ENCODE assay signal across 35 cellular contexts in the genomic region with DNA sequence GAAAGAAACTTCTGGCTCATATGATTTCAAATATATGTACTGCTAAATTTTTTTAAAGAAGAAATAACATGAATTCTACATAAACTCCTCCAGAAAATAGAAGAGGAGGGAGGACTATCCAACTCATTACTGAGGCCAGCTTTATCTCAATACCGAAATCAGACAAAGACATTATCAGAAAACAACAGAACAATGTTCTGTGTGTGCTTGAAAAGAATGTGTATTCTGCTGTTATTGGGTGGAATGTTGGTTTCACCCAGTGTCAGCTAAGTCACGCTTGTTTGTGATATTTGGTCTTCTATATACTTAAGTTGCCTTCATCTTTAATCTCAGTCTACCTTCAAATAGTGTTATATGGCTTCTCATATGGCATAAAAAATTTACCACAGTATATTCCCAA. TPM values are rescaled to one million over a fixed set of nuclear protein-coding genes. Genes with fewer than 3 reads are reported as not detected.
"Had no signal": no experiment of that assay in that cellular context is flagged by ENCODE, and none has a peak within 500 bp of the region (broad histone marks: within the 10 kb centered on the region; RNA-seq: fewer than 3 reads in every experiment).

No MANE protein-coding gene starts in this region.

- DNase-seq: kidney; left colon; left lung; lower lobe of right lung; mammary epithelial cell; mesendoderm; mucosa of descending colon; naive thymus-derived CD8-positive, alpha-beta T cell; nephron progenitor cell; occipital lobe; right lobe of liver; stimulated activated CD4-positive, alpha-beta T cell treated with anti-CD3 and anti-CD28 coated beads, Interleukin-1b, Interleukin-23, amount 100 ng/mL, for 48 hours; stimulated activated CD4-positive, alpha-beta T cell treated with anti-CD3 and anti-CD28 coated beads, Interleukin-2, amount 100 ng/mL, for 48 hours; stimulated activated CD4-positive, alpha-beta T cell treated with anti-CD3 and anti-CD28 coated beads, Interleukin-4, amount 100 ng/mL, for 4 hours; stimulated activated CD8-positive, alpha-beta memory T cell treated with anti-CD3 and anti-CD28 coated beads, Interleukin-4, amount 100 ng/mL, for 48 hours; stimulated activated naive CD4-positive, alpha-beta T cell treated with Interleukin-2 at 50 U/mL for 16 hours; stimulated activated naive CD8-positive, alpha-beta T cell treated with anti-CD3 and anti-CD28 coated beads, Interleukin-15, amount 100 ng/mL, for 72 hours; substantia nigra; testis; thyroid gland; transverse colon; upper lobe of left lung had no signal

- H2AFZ ChIP-seq: parathyroid adenoma had no signal

- H3K27ac ChIP-seq: left lung, lower lobe of right lung, neutrophil, parathyroid adenoma, right atrium auricular region, right lobe of liver, testis, thyroid gland, transverse colon, upper lobe of left lung, vagina had no signal

- ATAC-seq: left colon; left lung; lower lobe of right lung; mucosa of descending colon; naive thymus-derived CD8-positive, alpha-beta T cell; right lobe of liver; stimulated activated memory B cell treated with anti-CD40 and anti-IgM and Interleukin-4, amounts not matched to agents 10 μg/mL and 1 μg/mL and 100 μg/mL, for 72 hours; stimulated activated naive CD8-positive, alpha-beta T cell treated with anti-CD3 and anti-CD28 coated beads, Interleukin-15, amount 100 ng/mL, for 72 hours had no signal

- H3K4me3 ChIP-seq: left lung, lower lobe of right lung, mucosa of descending colon, neural progenitor cell, right atrium auricular region, right lobe of liver, smooth muscle cell, testis, thyroid gland, transverse colon, upper lobe of left lung, vagina had no signal

- H3K9ac ChIP-seq: neural progenitor cell, parathyroid adenoma had no signal

- H3K9me3 ChIP-seq: left lung, lower lobe of right lung, mucosa of descending colon, neutrophil, right atrium auricular region, right lobe of liver, testis, thyroid gland, transverse colon, upper lobe of left lung, vagina had no signal

- H3K36me3 ChIP-seq: left lung, lower lobe of right lung, neural progenitor cell, neutrophil, right atrium auricular region, right lobe of liver, thyroid gland, transverse colon, upper lobe of left lung, vagina had no signal

- H3K79me2 ChIP-seq: parathyroid adenoma had no signal

- H3K27me3 ChIP-seq: neural progenitor cell, right atrium auricular region, right lobe of liver, testis, thyroid gland, transverse colon, upper lobe of left lung, vagina had no signal

- H3K4me2 ChIP-seq: smooth muscle cell had no signal

- FAIRE-seq: kidney had no signal

- H3K4me1 ChIP-seq: left lung, lower lobe of right lung, right atrium auricular region, testis, thyroid gland, transverse colon, upper lobe of left lung, vagina had no signal

RNA-seq across cellular contexts. Expression of a gene that starts 18.6 kb away (rescaled TPM):
- total RNA-seq: mammary epithelial cell; naive thymus-derived CD8-positive, alpha-beta T cell; pulmonary artery endothelial cell had no signal
- polyA plus RNA-seq: mammary epithelial cell; naive thymus-derived CD8-positive, alpha-beta T cell had no signal

RNA-seq across cellular contexts. Expression of a gene that starts 48.8 kb away (rescaled TPM):
- total RNA-seq: mammary epithelial cell; naive thymus-derived CD8-positive, alpha-beta T cell; occipital lobe; osteocyte; progenitor cell of endocrine pancreas; pulmonary artery endothelial cell; renal cortical epithelial cell; right atrium auricular region; skeletal muscle tissue; testis; thyroid gland; transverse colon; urinary bladder had no signal
- polyA plus RNA-seq: mammary epithelial cell, smooth muscle cell had no signal
